Comparison of ENCODE assay signal across 10 cellular contexts in the genomic region with DNA sequence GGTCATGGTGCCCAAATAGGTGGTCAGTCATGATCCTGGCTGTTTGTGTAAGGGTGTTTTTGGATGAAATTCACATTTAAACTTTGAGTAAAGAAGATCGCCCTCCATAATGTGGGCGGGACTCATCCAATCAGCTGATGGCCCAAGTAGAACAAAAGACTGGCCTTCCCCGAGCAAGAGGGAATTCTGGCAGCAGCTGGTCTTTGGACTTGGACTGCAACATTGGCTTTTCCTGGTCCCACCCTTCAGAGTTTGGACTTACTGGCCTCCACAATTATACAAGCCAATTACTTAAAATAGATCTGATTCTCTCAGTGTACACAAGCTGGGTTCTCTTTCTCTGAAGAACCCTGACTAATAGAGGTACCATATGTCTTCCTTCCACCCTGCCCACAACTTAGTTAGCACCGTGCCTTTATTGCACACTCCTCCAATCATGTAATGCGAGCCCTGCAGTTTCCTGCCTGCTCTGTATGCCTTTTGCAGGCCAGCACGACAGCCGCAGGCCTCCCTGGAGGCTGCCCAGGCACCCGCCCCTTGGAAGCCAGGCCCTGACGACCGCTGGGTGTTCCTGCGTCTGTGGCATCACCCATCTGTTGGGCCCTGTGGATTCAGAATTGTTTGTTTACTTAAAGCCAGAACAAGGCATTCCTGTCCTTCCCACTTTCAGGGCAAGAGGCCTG. TPM values are rescaled to one million over a fixed set of nuclear protein-coding genes. Genes with fewer than 3 reads are reported as not detected.
DNase-seq lines count a peak whose midpoint lies in the region; ATAC-seq, FAIRE-seq and TF ChIP-seq lines count a peak whose summit lies in the region.
"Had no signal": no experiment of that assay in that cellular context is flagged by ENCODE, and none has a peak within 500 bp of the region (broad histone marks: within the 10 kb centered on the region; RNA-seq: fewer than 3 reads in every experiment).

No MANE protein-coding gene starts in this region.

- peaks cover 4% of the 10 kb centered on the region for H3K27me3 Mint-ChIP-seq in astrocyte (ENCODE audit: low read depth, unreplicated experiment)
- H3K27me3 Mint-ChIP-seq: stimulated activated naive CD8-positive, alpha-beta T cell treated with anti-CD3 and anti-CD28 coated beads, Interleukin-15, Interleukin-2, amounts not matched to agents 100 ng/mL and 50 ng/mL, for 24 hours had no signal

- peak overlapping the region; percentile 54 for H2AFZ ChIP-seq in astrocyte (ENCODE audit: low read depth, low read length)

- in situ Hi-C loops in gastrocnemius medialis (cut with MboI; ENCODE audit: low sequenced_read_pairs in 4 of 4), result no loop called here

- no peak for TF ChIP-seq CTCF in astrocyte (IDR thresholded peaks at IDR 0.05; ENCODE audit: insufficient read depth, low read depth, low read length)
- no peak for TF ChIP-seq CTCF in right atrium auricular region (IDR thresholded peaks at IDR 0.05)
- TF ChIP-seq CTCF in gastrocnemius medialis (IDR thresholded peaks at IDR 0.05 in 4 of 5, conservative IDR thresholded peaks at IDR 0.05 in 1 of 5), result no peak

- DNase-seq in EH (ENCODE audit: low read depth), result peak; percentile 98
- DNase-seq in astrocyte (ENCODE audit: low read depth), result peak; percentile 91
- peak; percentile 87 for DNase-seq in right atrium auricular region (ENCODE audit: low spot score)
- peak; percentile 44 to 82 for DNase-seq in gastrocnemius medialis
- no peak for DNase-seq in NCI-H2227 treated with DMSO at 0.1 percent for 48 hours (lab: John Stamatoyannopoulos, UW)
- DNase-seq in activated naive CD4-positive, alpha-beta T cell treated with anti-CD3 and anti-CD28 coated beads, Interleukin-2, amount 50 U/mL, for 72 hours (ENCODE audit: low spot score in 2 of 2), result no peak
- DNase-seq in HK-2 (ENCODE audit: unreplicated experiment), result no peak
- DNase-seq in MV-4-11 (lab: John Stamatoyannopoulos, UW), result no peak

- H3K9me3 Mint-ChIP-seq in astrocyte (ENCODE audit: unreplicated experiment), result peaks cover 11% of the 10 kb centered on the region
- H3K9me3 Mint-ChIP-seq in activated naive CD4-positive, alpha-beta T cell treated with anti-CD3 and anti-CD28 coated beads, Interleukin-2, amount 50 U/mL, for 72 hours, result no peaks in the 10 kb centered on the region
- H3K9me3 Mint-ChIP-seq: stimulated activated naive CD8-positive, alpha-beta T cell treated with anti-CD3 and anti-CD28 coated beads, Interleukin-15, Interleukin-2, amounts not matched to agents 100 ng/mL and 50 ng/mL, for 24 hours had no signal

- H3K4me3 Mint-ChIP-seq in astrocyte (ENCODE audit: unreplicated experiment), result no peak overlapping the region
- H3K4me3 Mint-ChIP-seq: memory B cell; stimulated activated naive CD8-positive, alpha-beta T cell treated with anti-CD3 and anti-CD28 coated beads, Interleukin-15, Interleukin-2, amounts not matched to agents 100 ng/mL and 50 ng/mL, for 24 hours had no signal

- TF ChIP-seq POLR2A in gastrocnemius medialis (IDR thresholded peaks at IDR 0.05), result no peak

- H4K20me1 ChIP-seq in astrocyte (ENCODE audit: insufficient read depth, low read length), result no peaks in the 10 kb centered on the region

- H3K4me2 ChIP-seq in astrocyte (ENCODE audit: low read length), result peak overlapping the region; percentile 64

- H3K27ac ChIP-seq in astrocyte (ENCODE audit: low read depth, low read length), result no peak overlapping the region
- peak overlapping the region; percentile 78 to 84 for H3K27ac ChIP-seq in right atrium auricular region
- peak overlapping the region; percentile 66 to 77 (median 73) for H3K27ac ChIP-seq in gastrocnemius medialis

- FAIRE-seq in astrocyte (lab: Jason Lieb, UNC), result no peak

- H3K36me3 Mint-ChIP-seq in astrocyte (ENCODE audit: low read depth, unreplicated experiment), result no peaks in the 10 kb centered on the region
- peaks cover 0 to 8% of the 10 kb centered on the region in 2 donors for H3K36me3 Mint-ChIP-seq in activated naive CD4-positive, alpha-beta T cell treated with anti-CD3 and anti-CD28 coated beads, Interleukin-2, amount 50 U/mL, for 72 hours
- H3K36me3 Mint-ChIP-seq: memory B cell had no signal

- H3K9me3 ChIP-seq in astrocyte (ENCODE audit: insufficient read depth, low read depth, low read length), result no peaks in the 10 kb centered on the region
- H3K9me3 ChIP-seq in right atrium auricular region, result no peaks in the 10 kb centered on the region
- no peaks in the 10 kb centered on the region for H3K9me3 ChIP-seq in gastrocnemius medialis

- H3K36me3 ChIP-seq in astrocyte (ENCODE audit: insufficient read depth, low read length) (no peaks in the 10 kb centered on the region), right atrium auricular region (no peaks in the 10 kb centered on the region), gastrocnemius medialis (no peaks in the 10 kb centered on the region)

- H3K27ac Mint-ChIP-seq in astrocyte (ENCODE audit: unreplicated experiment), result no peak overlapping the region
- no peak overlapping the region for H3K27ac Mint-ChIP-seq in activated naive CD4-positive, alpha-beta T cell treated with anti-CD3 and anti-CD28 coated beads, Interleukin-2, amount 50 U/mL, for 72 hours
- H3K27ac Mint-ChIP-seq: memory B cell; stimulated activated naive CD8-positive, alpha-beta T cell treated with anti-CD3 and anti-CD28 coated beads, Interleukin-15, Interleukin-2, amounts not matched to agents 100 ng/mL and 50 ng/mL, for 24 hours had no signal

- H3K4me1 ChIP-seq in astrocyte (ENCODE audit: insufficient read depth, low read length) (peaks cover 14% of the 10 kb centered on the region), right atrium auricular region (peaks cover 0 to 54% of the 10 kb centered on the region in 2 donors), gastrocnemius medialis (peaks cover 37 to 45% of the 10 kb centered on the region in 2 donors)

- intact Hi-C loops in gastrocnemius medialis (cut with DNase I; ENCODE audit: low total_unique reads), result no loop called here

- peaks cover 11% of the 10 kb centered on the region for H3K4me1 Mint-ChIP-seq in astrocyte (ENCODE audit: low read depth, unreplicated experiment)
- H3K4me1 Mint-ChIP-seq: memory B cell had no signal

- H3K9ac ChIP-seq in astrocyte (ENCODE audit: low read length), result no peak overlapping the region

- no peak overlapping the region for H3K4me3 ChIP-seq in astrocyte (ENCODE audit: insufficient read depth, low read depth, low read length)
- peak overlapping the region in 1 of 2 donors; percentile 52 for H3K4me3 ChIP-seq in right atrium auricular region
- peak overlapping the region in 1 of 4 donors; percentile 21 for H3K4me3 ChIP-seq in gastrocnemius medialis

- H3K79me2 ChIP-seq in astrocyte (ENCODE audit: insufficient read depth, low read length), result no peaks in the 10 kb centered on the region

- H3K27me3 ChIP-seq in astrocyte (ENCODE audit: insufficient read depth, low read length) (no peaks in the 10 kb centered on the region), right atrium auricular region (no peaks in the 10 kb centered on the region), gastrocnemius medialis (no peaks in the 10 kb centered on the region)

- ATAC-seq in gastrocnemius medialis, result peak; percentile 73 to 82
- ATAC-seq in activated naive CD4-positive, alpha-beta T cell treated with anti-CD3 and anti-CD28 coated beads, Interleukin-2, amount 50 U/mL, for 72 hours, result no peak

RNA-seq across cellular contexts. Expression of a gene that starts 1.2 kb away (rescaled TPM):
- total RNA-seq in astrocyte (0.09 TPM in 1 of 2 replicates, not detected in the other), right atrium auricular region (100 to 1,000 TPM in 1 of 2 donors, 10 to 100 TPM in 1; 88.9 to 199 TPM), gastrocnemius medialis (1 to 10 TPM; 1.9 to 8.6 (median 5.5) TPM)
- total RNA-seq in activated naive CD4-positive, alpha-beta T cell treated with anti-CD3 and anti-CD28 coated beads, Interleukin-2, amount 50 U/mL, for 72 hours, result under 1 TPM in 1 of 2 donors, not detected in 1; 0.33 TPM

RNA-seq across cellular contexts. Expression of a gene that starts 20.5 kb away (rescaled TPM):
- total RNA-seq in astrocyte (3.8 and 4.1 TPM in 2 replicates), right atrium auricular region (1 to 10 TPM; 5.4 to 8.8 TPM), gastrocnemius medialis (1 to 10 TPM; 1.4 to 4.3 (median 3.0) TPM)
- 1 to 10 TPM in 1 of 2 donors, under 1 TPM in 1; 0.32 to 1.9 TPM for total RNA-seq in activated naive CD4-positive, alpha-beta T cell treated with anti-CD3 and anti-CD28 coated beads, Interleukin-2, amount 50 U/mL, for 72 hours

Comparison
In these comparisons a context has a peak if more than half of its experiments do, and no peak if none do; other contexts are left out.
1. DNase-seq: peak in EH (single experiment), astrocyte (single experiment), right atrium auricular region (single experiment) and gastrocnemius medialis (2 of 2); none in NCI-H2227 treated with DMSO at 0.1 percent for 48 hours (single experiment), activated naive CD4-positive, alpha-beta T cell treated with anti-CD3 and anti-CD28 coated beads, Interleukin-2, amount 50 U/mL, for 72 hours (0 of 2), HK-2 (single experiment) and MV-4-11 (single experiment).
2. ATAC-seq: peak in gastrocnemius medialis (2 of 2); none in activated naive CD4-positive, alpha-beta T cell treated with anti-CD3 and anti-CD28 coated beads, Interleukin-2, amount 50 U/mL, for 72 hours (0 of 2).
3. RNA of a gene that starts 1.2 kb away (total RNA-seq): 88.9 to 199 TPM in right atrium auricular region; 1.9 to 8.6 TPM in gastrocnemius medialis, 0.33 TPM in activated naive CD4-positive, alpha-beta T cell treated with anti-CD3 and anti-CD28 coated beads, Interleukin-2, amount 50 U/mL, for 72 hours and 0.09 TPM in astrocyte; every median in the first group is over 4 times any median in the second.